18 cellular contexts compared by ENCODE assay signal in genomic region chr9:4788703-4789102, GRCh38.
"Had no signal": no experiment of that assay in that cellular context is flagged by ENCODE, and none has a peak within 500 bp of the region (broad histone marks: within the 10 kb centered on the region; RNA-seq: fewer than 3 reads in every experiment).

No MANE protein-coding gene starts in this region.

- FAIRE-seq: endometrium had no signal

- H3K9me3 ChIP-seq: esophagus squamous epithelium, spleen, testis, tibial nerve had no signal

- H3K27me3 ChIP-seq: testis, tibial nerve had no signal

- H3K4me3 ChIP-seq: esophagus squamous epithelium, spleen, testis, tibial nerve had no signal

- H3K27ac Mint-ChIP-seq: naive thymus-derived CD4-positive, alpha-beta T cell; nephron progenitor cell; stimulated activated memory B cell treated with anti-CD40 and anti-IgM and Interleukin-4, amounts not matched to agents 10 μg/mL and 1 μg/mL and 100 μg/mL, for 72 hours; stimulated activated naive CD8-positive, alpha-beta T cell treated with anti-CD3 and anti-CD28 coated beads, Interleukin-15, amount 100 ng/mL, for 72 hours had no signal

- H3K9me3 Mint-ChIP-seq: naive thymus-derived CD4-positive, alpha-beta T cell; nephron progenitor cell; stimulated activated memory B cell treated with anti-CD40 and anti-IgM and Interleukin-4, amounts not matched to agents 10 μg/mL and 1 μg/mL and 100 μg/mL, for 72 hours; stimulated activated naive CD8-positive, alpha-beta T cell treated with anti-CD3 and anti-CD28 coated beads, Interleukin-15, amount 100 ng/mL, for 72 hours had no signal

- ATAC-seq: naive thymus-derived CD4-positive, alpha-beta T cell; sciatic nerve; stimulated activated memory B cell treated with anti-CD40 and anti-IgM and Interleukin-4, amounts not matched to agents 10 μg/mL and 1 μg/mL and 100 μg/mL, for 72 hours; stimulated activated naive CD8-positive, alpha-beta T cell treated with anti-CD3 and anti-CD28 coated beads, Interleukin-15, amount 100 ng/mL, for 72 hours had no signal

- H3K4me1 ChIP-seq: testis had no signal

- DNase-seq: effector memory CD4-positive, alpha-beta T cell; esophagus squamous epithelium; foreskin melanocyte; head of caudate nucleus; hippocampal formation; kidney glomerular epithelial cell; naive thymus-derived CD4-positive, alpha-beta T cell; nephron progenitor cell; spleen; stimulated activated CD4-positive, alpha-beta T cell treated with anti-CD3 and anti-CD28 coated beads, Interleukin-15, amount 100 ng/mL, for 24 hours; stimulated activated CD4-positive, alpha-beta T cell treated with anti-CD3 and anti-CD28 coated beads, Interleukin-1b, Interleukin-23, amount 100 ng/mL, for 48 hours; stimulated activated CD4-positive, alpha-beta T cell treated with anti-CD3 and anti-CD28 coated beads, Interleukin-4, amount 100 ng/mL, for 24 hours; stimulated activated naive CD8-positive, alpha-beta T cell treated with anti-CD3 and anti-CD28 coated beads, Interleukin-15, amount 100 ng/mL, for 72 hours; testis had no signal

- H3K4me3 Mint-ChIP-seq: naive thymus-derived CD4-positive, alpha-beta T cell; nephron progenitor cell; stimulated activated memory B cell treated with anti-CD40 and anti-IgM and Interleukin-4, amounts not matched to agents 10 μg/mL and 1 μg/mL and 100 μg/mL, for 72 hours; stimulated activated naive CD8-positive, alpha-beta T cell treated with anti-CD3 and anti-CD28 coated beads, Interleukin-15, amount 100 ng/mL, for 72 hours had no signal

- H3K27ac ChIP-seq: esophagus squamous epithelium, spleen, testis, tibial nerve had no signal

- H3K36me3 ChIP-seq: esophagus squamous epithelium, spleen, tibial nerve had no signal

- H3K36me3 Mint-ChIP-seq: naive thymus-derived CD4-positive, alpha-beta T cell; stimulated activated memory B cell treated with anti-CD40 and anti-IgM and Interleukin-4, amounts not matched to agents 10 μg/mL and 1 μg/mL and 100 μg/mL, for 72 hours had no signal
